Comparison of ENCODE assay signal across 16 cellular contexts in genomic region chr1:230818881-230819280, GRCh38. TPM values are rescaled to one million over a fixed set of nuclear protein-coding genes. Genes with fewer than 3 reads are reported as not detected.
DNase-seq lines count a peak whose midpoint lies in the region; ATAC-seq and TF ChIP-seq lines count a peak whose summit lies in the region.
"Had no signal": no experiment of that assay in that cellular context is flagged by ENCODE, and none has a peak within 500 bp of the region (broad histone marks: within the 10 kb centered on the region; RNA-seq: fewer than 3 reads in every experiment).

No MANE protein-coding gene starts in this region.

- no peak overlapping the region for H3K4me3 ChIP-seq in lung
- H3K4me3 ChIP-seq: HAP-1 had no signal

- H3K4me1 ChIP-seq in lung (ENCODE audit: control insufficient read depth in 2 of 2, insufficient read depth in 2 of 2, low read length in 2 of 2), result peaks cover 0 to 11% of the 10 kb centered on the region in 2 donors
- H3K4me1 ChIP-seq: BE2C, Caco-2, HAP-1 had no signal

- intact Hi-C loops in CD14-positive monocyte (cut with micrococcal nuclease), result no loop called here

- peaks cover 32% of the 10 kb centered on the region for H3K4me1 Mint-ChIP-seq in chondrocyte (ENCODE audit: low read depth)
- peaks cover 17% of the 10 kb centered on the region for H3K4me1 Mint-ChIP-seq in nephron progenitor cell
- no peaks in the 10 kb centered on the region for H3K4me1 Mint-ChIP-seq in CD14-positive monocyte
- H3K4me1 Mint-ChIP-seq: CD8-positive, alpha-beta memory T cell had no signal

- H3K27ac ChIP-seq in lung (ENCODE audit: low read depth in 1 of 2, low read length in 1 of 2) (no peak overlapping the region), substantia nigra (ENCODE audit: low read depth, low read length, poor library complexity, severe bottlenecking) (peak overlapping the region; percentile 39)
- H3K27ac ChIP-seq: C4-2B had no signal

- H3K4me3 Mint-ChIP-seq in chondrocyte (ENCODE audit: unreplicated experiment), result no peak overlapping the region
- no peak overlapping the region for H3K4me3 Mint-ChIP-seq in nephron progenitor cell
- H3K4me3 Mint-ChIP-seq in CD14-positive monocyte, result no peak overlapping the region
- H3K4me3 Mint-ChIP-seq: CD8-positive, alpha-beta memory T cell; HFFc6 had no signal

- 93% methylated on average over 6 of the region's 6 CpGs for WGBS in lung, 2 donors

- H3K36me3 ChIP-seq in lung (ENCODE audit: control insufficient read depth in 2 of 2, insufficient read depth in 2 of 2, low read length in 2 of 2), result no peaks in the 10 kb centered on the region
- H3K36me3 ChIP-seq: BE2C, HAP-1 had no signal

- TF ChIP-seq CTCF in chondrocyte (IDR thresholded peaks at IDR 0.05) (no peak), lung (IDR thresholded peaks at IDR 0.05; ENCODE audit: control extremely low read depth, extremely low read depth) (no peak), nephron progenitor cell (IDR thresholded peaks at IDR 0.05) (no peak), CD14-positive monocyte (IDR thresholded peaks at IDR 0.05) (no peak)

- H3K36me3 Mint-ChIP-seq in chondrocyte (ENCODE audit: low read depth) (peaks cover 2% of the 10 kb centered on the region), nephron progenitor cell (ENCODE audit: low read depth) (no peaks in the 10 kb centered on the region), CD14-positive monocyte (no peaks in the 10 kb centered on the region)

- H3K9me3 ChIP-seq in lung (ENCODE audit: control insufficient read depth in 2 of 2, insufficient read depth in 1 of 2, low read length in 1 of 2), result no peaks in the 10 kb centered on the region
- H3K9me3 ChIP-seq: BE2C, HAP-1 had no signal

- H3K27ac Mint-ChIP-seq in chondrocyte (ENCODE audit: unreplicated experiment), result peak overlapping the region; percentile 29
- H3K27ac Mint-ChIP-seq in nephron progenitor cell, result no peak overlapping the region
- H3K27ac Mint-ChIP-seq in CD14-positive monocyte, result peak overlapping the region in 1 of 7 donors; percentile 21
- H3K27ac Mint-ChIP-seq: CD8-positive, alpha-beta memory T cell; HFFc6 had no signal

- POLR2A ChIA-PET in HEK293T (lab: Yijun Ruan, JAX), result no interaction called here

- ATAC-seq in lung (ENCODE audit: insufficient read depth, low FRiP score) (no peak), GM19455 (IDR thresholded peaks at IDR 0.05; ENCODE audit: unreplicated experiment) (no peak)

- H3K9me3 Mint-ChIP-seq in chondrocyte (ENCODE audit: low read depth) (peaks cover 2% of the 10 kb centered on the region), nephron progenitor cell (peaks cover 2% of the 10 kb centered on the region), CD14-positive monocyte (peaks cover 0 to 8% (median 3%) of the 10 kb centered on the region in 7 donors)

- no peaks in the 10 kb centered on the region for H3K27me3 ChIP-seq in lung (ENCODE audit: control insufficient read depth, insufficient read depth)
- H3K27me3 ChIP-seq: BE2C had no signal

- no peak for DNase-seq in chondrocyte (ENCODE audit: low spot score)
- peak; percentile 5 for DNase-seq in ecto neural progenitor cell (ENCODE audit: low spot score)
- peak; percentile 13 for DNase-seq in lung (ENCODE audit: low spot score)
- no peak for DNase-seq in substantia nigra (lab: John Stamatoyannopoulos, UW)
- no peak for DNase-seq in nephron progenitor cell
- DNase-seq in HEK293T (ENCODE audit: extremely low spot score), result no peak
- no peak for DNase-seq in CD14-positive monocyte (ENCODE audit: low spot score)
- DNase-seq: BE2C; Caco-2; CD8-positive, alpha-beta memory T cell; DND-41; GDM1; HFFc6 had no signal

- CTCF ChIA-PET in HEK293T (lab: Yijun Ruan, JAX), result no interaction called here

- H3K27me3 Mint-ChIP-seq in chondrocyte (ENCODE audit: low read depth) (no peaks in the 10 kb centered on the region), nephron progenitor cell (ENCODE audit: low read depth, poor library complexity) (peaks cover 8% of the 10 kb centered on the region), CD14-positive monocyte (ENCODE audit: low read depth in 3 of 3) (peaks cover 6 to 12% (median 9%) of the 10 kb centered on the region in 3 donors)

TF ChIP-seq in HEK293T, 16 proteins besides CTCF, POLR2A, EP300 and RAD21:
- TF ChIP-seq ZNF384 (IDR thresholded peaks at IDR 0.05) (no peak), LEF1 (IDR thresholded peaks at IDR 0.05; ENCODE audit: borderline replicate concordance) (no peak), ARNT (IDR thresholded peaks at IDR 0.05) (no peak), SP1 (IDR thresholded peaks at IDR 0.05) (no peak), NFRKB (IDR thresholded peaks at IDR 0.05) (no peak), TARDBP (IDR thresholded peaks at IDR 0.05) (no peak), FOXK2 (IDR thresholded peaks at IDR 0.05) (no peak), BHLHE40 (IDR thresholded peaks at IDR 0.05; ENCODE audit: borderline replicate concordance) (no peak), L3MBTL2 (conservative IDR thresholded peaks at IDR 0.05) (no peak), FOXA1 (IDR thresholded peaks at IDR 0.05) (no peak), PKNOX1 (IDR thresholded peaks at IDR 0.05) (no peak), ELF4 (IDR thresholded peaks at IDR 0.05) (no peak), CTBP1 (IDR thresholded peaks at IDR 0.05; ENCODE audit: borderline replicate concordance) (no peak), SUZ12 (IDR thresholded peaks at IDR 0.05) (no peak), HDGF (IDR thresholded peaks at IDR 0.05; ENCODE audit: borderline replicate concordance) (no peak), FOXM1 (IDR thresholded peaks at IDR 0.05; ENCODE audit: borderline replicate concordance) (no peak)

RNA-seq across cellular contexts. Expression of gene C1orf198, which starts 49.4 kb away (rescaled TPM):
- total RNA-seq in chondrocyte (474 to 505 TPM (median 492 TPM) in 3 replicates), lung (100 to 1,000 TPM in 1 of 2 donors, 10 to 100 TPM in 1; 51.9 to 109 TPM)
- polyA plus RNA-seq in lung (10 to 100 TPM; 25.8 to 47.5 TPM), CD14-positive monocyte (1 to 10 TPM; 1.6 to 2.7 TPM)

Comparison
In these comparisons a context has a peak if more than half of its experiments do, and no peak if none do; other contexts are left out.
1. DNase-seq: peak in ecto neural progenitor cell (single experiment) and lung (single experiment); none in chondrocyte (single experiment), substantia nigra (0 of 49), nephron progenitor cell (single experiment), HEK293T (single experiment) and CD14-positive monocyte (single experiment).